23 cellular contexts compared by ENCODE assay signal in genomic region chr15:92613841-92614240, GRCh38. TPM values are rescaled to one million over a fixed set of nuclear protein-coding genes. Genes with fewer than 3 reads are reported as not detected.
DNase-seq lines count a peak whose midpoint lies in the region; ATAC-seq and TF ChIP-seq lines count a peak whose summit lies in the region.
"Had no signal": no experiment of that assay in that cellular context is flagged by ENCODE, and none has a peak within 500 bp of the region (broad histone marks: within the 10 kb centered on the region; RNA-seq: fewer than 3 reads in every experiment).

No MANE protein-coding gene starts in this region.

- H3K27ac Mint-ChIP-seq in MCF 10A (ENCODE audit: low read depth, unreplicated experiment) (no peak overlapping the region), endothelial cell (ENCODE audit: unreplicated experiment) (peak overlapping the region; percentile 69)
- no peak overlapping the region for H3K27ac Mint-ChIP-seq in activated CD4-positive, alpha-beta memory T cell treated with anti-CD3 and anti-CD28 coated beads for 36 hours
- H3K27ac Mint-ChIP-seq: CD8-positive, alpha-beta memory T cell had no signal

- H3K4me3 Mint-ChIP-seq in MCF 10A (ENCODE audit: unreplicated experiment) (no peak overlapping the region), endothelial cell (ENCODE audit: unreplicated experiment) (no peak overlapping the region)
- H3K4me3 Mint-ChIP-seq in activated CD4-positive, alpha-beta memory T cell treated with anti-CD3 and anti-CD28 coated beads for 36 hours, result no peak overlapping the region
- H3K4me3 Mint-ChIP-seq: CD8-positive, alpha-beta memory T cell had no signal

- H3K4me3 ChIP-seq in breast epithelium (no peak overlapping the region), prostate gland (no peak overlapping the region)
- H3K4me3 ChIP-seq: K562, Peyer's patch, SJCRH30 had no signal

- intact Hi-C loops in breast epithelium (cut with DNase I; ENCODE audit: low total_unique reads) (loop anchor here (10.0 kb wide), 1 partner anchor 51 kb away; no protein-coding TSS in a partner anchor), MCF 10A (cut with micrococcal nuclease) (loop anchor here (10.0 kb wide), 1 partner anchor 101 kb away; no protein-coding TSS in a partner anchor), prostate gland (cut with DNase I) (loop anchor here (10.0 kb wide), 2 partner anchors 101 to 191 kb away; no protein-coding TSS in a partner anchor), left ventricle myocardium superior (cut with micrococcal nuclease) (no loop called here)
- intact Hi-C loops in activated CD4-positive, alpha-beta memory T cell treated with anti-CD3 and anti-CD28 coated beads for 36 hours (cut with micrococcal nuclease), result no loop called here

- H3K36me3 Mint-ChIP-seq in MCF 10A (ENCODE audit: insufficient read depth, unreplicated experiment), result peaks cover 9% of the 10 kb centered on the region
- peaks cover 60% of the 10 kb centered on the region for H3K36me3 Mint-ChIP-seq in endothelial cell (ENCODE audit: low read depth, unreplicated experiment)
- no peaks in the 10 kb centered on the region for H3K36me3 Mint-ChIP-seq in activated CD4-positive, alpha-beta memory T cell treated with anti-CD3 and anti-CD28 coated beads for 36 hours
- H3K36me3 Mint-ChIP-seq: CD8-positive, alpha-beta memory T cell had no signal

- H3K9me3 Mint-ChIP-seq in MCF 10A (ENCODE audit: unreplicated experiment) (no peaks in the 10 kb centered on the region), endothelial cell (ENCODE audit: unreplicated experiment) (no peaks in the 10 kb centered on the region)
- no peaks in the 10 kb centered on the region for H3K9me3 Mint-ChIP-seq in activated CD4-positive, alpha-beta memory T cell treated with anti-CD3 and anti-CD28 coated beads for 36 hours
- H3K9me3 Mint-ChIP-seq: CD8-positive, alpha-beta memory T cell had no signal

- ATAC-seq in left ventricle myocardium superior, result no peak
- ATAC-seq in GM19324 (IDR thresholded peaks at IDR 0.05; ENCODE audit: low FRiP score, unreplicated experiment), result no peak
- ATAC-seq: K562 had no signal

- H3K9me3 ChIP-seq in breast epithelium, result no peaks in the 10 kb centered on the region
- H3K9me3 ChIP-seq in prostate gland, result no peaks in the 10 kb centered on the region
- H3K9me3 ChIP-seq: Peyer's patch, SJCRH30 had no signal

- BruUV-seq in MCF 10A (replicated peaks; lab: Mats Ljungman, UMichigan), result no TSS peak

- DNase-seq in breast epithelium (ENCODE audit: low spot score in 2 of 2), result peak in 1 of 2 donors; percentile 51
- no peak for DNase-seq in MCF 10A (ENCODE audit: unreplicated experiment)
- DNase-seq in endothelial cell (ENCODE audit: low spot score), result no peak
- no peak for DNase-seq in prostate gland (ENCODE audit: low spot score)
- DNase-seq in left ventricle myocardium superior, result no peak
- DNase-seq in activated CD4-positive, alpha-beta memory T cell treated with anti-CD3 and anti-CD28 coated beads for 36 hours, result no peak
- DNase-seq: AML-193; C1 segment of cervical spinal cord; Calu3; CD8-positive, alpha-beta memory T cell; DMS153; GOT3; HCEC 1CT; MM.1S; NCI-H1048; NCI-H1436; NCI-H1930; NCI-H345; NCI-H524; SJCRH30 had no signal

- no peak for TF ChIP-seq POLR2A in breast epithelium (IDR thresholded peaks at IDR 0.05)
- TF ChIP-seq POLR2A in prostate gland (IDR thresholded peaks at IDR 0.05), result no peak

- H3K4me1 ChIP-seq in breast epithelium (no peaks in the 10 kb centered on the region), prostate gland (replicated peaks) (peaks cover 28% of the 10 kb centered on the region)

- POLR2A ChIA-PET in MCF 10A (lab: Yijun Ruan, JAX), result no interaction called here
- POLR2A ChIA-PET in activated CD4-positive, alpha-beta memory T cell treated with anti-CD3 and anti-CD28 coated beads for 36 hours (lab: Charles Lee), result no interaction called here

- TF ChIP-seq CTCF in breast epithelium (IDR thresholded peaks at IDR 0.05) (no peak), MCF 10A (IDR thresholded peaks at IDR 0.05; ENCODE audit: unreplicated experiment) (no peak), endothelial cell (IDR thresholded peaks at IDR 0.05; ENCODE audit: unreplicated experiment) (no peak), prostate gland (IDR thresholded peaks at IDR 0.05) (no peak)

- 98% methylated on average over 7 of the region's 7 CpGs for WGBS in prostate gland

- CTCF ChIA-PET in MCF 10A (lab: Yijun Ruan, JAX), result no interaction called here
- CTCF ChIA-PET in activated CD4-positive, alpha-beta memory T cell treated with anti-CD3 and anti-CD28 coated beads for 36 hours (lab: Charles Lee), result no interaction called here

- no peaks in the 10 kb centered on the region for H3K27me3 ChIP-seq in breast epithelium
- H3K27me3 ChIP-seq in prostate gland (replicated peaks; ENCODE audit: insufficient read depth), result no peaks in the 10 kb centered on the region
- H3K27me3 ChIP-seq: Peyer's patch, SJCRH30 had no signal

- no peaks in the 10 kb centered on the region for H3K27me3 Mint-ChIP-seq in MCF 10A (ENCODE audit: insufficient read depth, unreplicated experiment)
- H3K27me3 Mint-ChIP-seq in endothelial cell (ENCODE audit: unreplicated experiment), result peaks cover 4% of the 10 kb centered on the region
- no peaks in the 10 kb centered on the region for H3K27me3 Mint-ChIP-seq in activated CD4-positive, alpha-beta memory T cell treated with anti-CD3 and anti-CD28 coated beads for 36 hours

- no peaks in the 10 kb centered on the region for H3K36me3 ChIP-seq in breast epithelium
- H3K36me3 ChIP-seq in prostate gland, result no peaks in the 10 kb centered on the region
- H3K36me3 ChIP-seq: Peyer's patch, SJCRH30 had no signal

- peaks cover 4% of the 10 kb centered on the region for H3K4me1 Mint-ChIP-seq in MCF 10A (ENCODE audit: insufficient read depth, unreplicated experiment)
- H3K4me1 Mint-ChIP-seq in endothelial cell (ENCODE audit: unreplicated experiment), result peaks cover 24% of the 10 kb centered on the region
- H3K4me1 Mint-ChIP-seq in activated CD4-positive, alpha-beta memory T cell treated with anti-CD3 and anti-CD28 coated beads for 36 hours (ENCODE audit: low read depth), result no peaks in the 10 kb centered on the region
- H3K4me1 Mint-ChIP-seq: CD8-positive, alpha-beta memory T cell had no signal

- H3K27ac ChIP-seq in breast epithelium (peak overlapping the region; percentile 69 to 83), prostate gland (peak overlapping the region; percentile 45 to 47)
- H3K27ac ChIP-seq: Peyer's patch, SJCRH30 had no signal

RNA-seq across cellular contexts. Expression of gene FAM174B, which starts 41.7 kb away (rescaled TPM):
- total RNA-seq in breast epithelium (10 to 100 TPM in 2 of 3 donors, 1 to 10 TPM in 1; 4.3 to 34.7 (median 20.6) TPM), MCF 10A (2022) (3.5 and 6.5 TPM in 2 replicates), endothelial cell (ENCODE audit: unreplicated experiment) (163 TPM), prostate gland (100 to 1,000 TPM in 1 of 2 donors, 10 to 100 TPM in 1; 32.0 to 183 TPM), left ventricle myocardium superior (12.6 TPM)
- total RNA-seq in activated CD4-positive, alpha-beta memory T cell treated with anti-CD3 and anti-CD28 coated beads for 36 hours, result 1 to 10 TPM; 5.0 to 7.7 TPM

Comparison
In these comparisons a context has a peak if more than half of its experiments do, and no peak if none do; other contexts are left out.
1. intact Hi-C loops: an anchor here in breast epithelium (10.0 kb wide), MCF 10A (10.0 kb wide) and prostate gland (10.0 kb wide); none called in left ventricle myocardium superior and activated CD4-positive, alpha-beta memory T cell treated with anti-CD3 and anti-CD28 coated beads for 36 hours.